Comparison of ENCODE assay signal across 38 cellular contexts in genomic region chrX:34470507-34470906, GRCh38.
"Had no signal": no experiment of that assay in that cellular context is flagged by ENCODE, and none has a peak within 500 bp of the region (broad histone marks: within the 10 kb centered on the region; RNA-seq: fewer than 3 reads in every experiment).

No MANE protein-coding gene starts in this region.

- H3K4me1 Mint-ChIP-seq: activated B cell treated with CpG ODN at 0.5 μM for 24 hours; activated CD4-positive, alpha-beta T cell treated with anti-CD3 and anti-CD28 coated beads, Interleukin-2, amount 10 ng/mL, durations not matched to agents 24 days and 14 days; activated naive CD8-positive, alpha-beta T cell treated with anti-CD3 and anti-CD28 coated beads for 36 hours; activated T-helper 17 cell treated with anti-CD3 and anti-CD28 coated beads, Interleukin-2, amount 50 U/mL, for 72 hours; brain; central memory CD8-positive, alpha-beta T cell had no signal

- H3K27me3 Mint-ChIP-seq: activated B cell treated with CpG ODN at 0.5 μM for 24 hours; activated CD4-positive, alpha-beta memory T cell treated with anti-CD3 and anti-CD28 coated beads for 36 hours; activated CD4-positive, alpha-beta T cell treated with anti-CD3 and anti-CD28 coated beads, Interleukin-2, amount 10 ng/mL, durations not matched to agents 24 days and 14 days; activated CD8-positive, alpha-beta T cell treated with anti-CD3 and anti-CD28 coated beads for 36 hours; activated naive CD8-positive, alpha-beta T cell treated with anti-CD3 and anti-CD28 coated beads for 36 hours; activated T-helper 17 cell treated with anti-CD3 and anti-CD28 coated beads, Interleukin-2, amount 50 U/mL, for 72 hours; brain; central memory CD8-positive, alpha-beta T cell had no signal

- ATAC-seq: activated CD8-positive, alpha-beta T cell treated with anti-CD3 and anti-CD28 coated beads for 36 hours; activated naive CD4-positive, alpha-beta T cell treated with anti-CD3 and anti-CD28 coated beads, Interleukin-2, amount 50 U/mL, for 72 hours; activated T-cell treated with anti-CD3 and anti-CD28 coated beads, Interleukin-2, amount 50 U/mL, for 4 hours; activated T-cell treated with anti-CD3 and anti-CD28 coated beads, Interleukin-2, amount 50 U/mL, for 72 hours; activated T-helper 17 cell treated with anti-CD3 and anti-CD28 coated beads, Interleukin-2, amount 50 U/mL, for 72 hours had no signal

- H3K36me3 Mint-ChIP-seq: activated CD4-positive, alpha-beta memory T cell treated with anti-CD3 and anti-CD28 coated beads for 36 hours; activated naive CD4-positive, alpha-beta T cell treated with anti-CD3 and anti-CD28 coated beads, Interleukin-2, amount 50 U/mL, for 72 hours; activated naive CD8-positive, alpha-beta T cell treated with anti-CD3 and anti-CD28 coated beads for 36 hours; brain had no signal

- H3K4me3 ChIP-seq: adrenal gland, cardiac muscle cell had no signal

- H3K27me3 ChIP-seq: adrenal gland, cardiac muscle cell had no signal

- FAIRE-seq: bronchial epithelial cell, TTC549 had no signal

- DNase-seq: activated B cell treated with CpG ODN at 0.5 μM for 24 hours; activated CD4-positive, alpha-beta memory T cell treated with anti-CD3 and anti-CD28 coated beads for 36 hours; activated CD4-positive, alpha-beta T cell treated with anti-CD3 and anti-CD28 coated beads for 4 hours; activated CD4-positive, alpha-beta T cell treated with anti-CD3 and anti-CD28 coated beads, Interleukin-2, amount 10 ng/mL, durations not matched to agents 24 days and 14 days; activated CD4-positive, alpha-beta T cell treated with anti-CD3 and anti-CD28 coated beads, Interleukin-2, amount 50 U/mL, for 1 hour; activated CD4-positive, alpha-beta T cell treated with anti-CD3 and anti-CD28 coated beads, Interleukin-2, amount 50 U/mL, for 4 hours; activated CD4-positive, CD25-positive, alpha-beta regulatory T cell treated with anti-CD3 and anti-CD28 coated beads, Interleukin-2, amount 50 U/mL, for 72 hours; activated CD8-positive, alpha-beta memory T cell treated with anti-CD3 and anti-CD28 coated beads, Interleukin-2, amount 50 U/mL, for 4 hours; activated CD8-positive, alpha-beta T cell treated with anti-CD3 and anti-CD28 coated beads for 36 hours; activated effector memory CD4-positive, alpha-beta T cell treated with anti-CD3 and anti-CD28 coated beads, Interleukin-2, amount 50 U/mL, for 16 hours; activated gamma-delta T cell treated with Interleukin-2 at 50 U/mL for 16 hours; activated naive CD4-positive, alpha-beta T cell; activated naive CD4-positive, alpha-beta T cell treated with anti-CD3 and anti-CD28 coated beads for 36 hours; activated naive CD4-positive, alpha-beta T cell treated with anti-CD3 and anti-CD28 coated beads, Interleukin-2, amount 50 U/mL, for 16 hours; activated naive CD8-positive, alpha-beta T cell treated with anti-CD3 and anti-CD28 coated beads for 36 hours; activated T-cell treated with anti-CD3 and anti-CD28 coated beads for 4 hours; activated T-cell treated with anti-CD3 and anti-CD28 coated beads, Interleukin-2, amount 50 U/mL, for 1 hour; activated T-cell treated with anti-CD3 and anti-CD28 coated beads, Interleukin-2, amount 50 U/mL, for 4 hours; activated T-cell treated with anti-CD3 and anti-CD28 coated beads, Interleukin-2, amount 50 U/mL, for 72 hours; adrenal gland; amniotic stem cell; aorta; caudate nucleus; cerebellar nuclear complex; T-helper 1 cell; T-helper 2 cell; T-helper 9 cell had no signal

- H3K4me3 Mint-ChIP-seq: activated B cell treated with CpG ODN at 0.5 μM for 24 hours; activated CD4-positive, alpha-beta memory T cell treated with anti-CD3 and anti-CD28 coated beads for 36 hours; activated CD4-positive, alpha-beta T cell treated with anti-CD3 and anti-CD28 coated beads, Interleukin-2, amount 10 ng/mL, durations not matched to agents 24 days and 14 days; activated CD8-positive, alpha-beta T cell treated with anti-CD3 and anti-CD28 coated beads for 36 hours; activated naive CD4-positive, alpha-beta T cell treated with anti-CD3 and anti-CD28 coated beads for 36 hours; activated naive CD8-positive, alpha-beta T cell treated with anti-CD3 and anti-CD28 coated beads for 36 hours; activated T-cell treated with anti-CD3 and anti-CD28 coated beads, Interleukin-2, amount 50 U/mL, for 4 hours; activated T-cell treated with anti-CD3 and anti-CD28 coated beads, Interleukin-2, amount 50 U/mL, for 72 hours; activated T-helper 1 cell treated with anti-CD3 and anti-CD28 coated beads, Interleukin-12 subunit alpha, Interleukin-12 subunit beta, Interleukin-2, Interleukin-4 antibody, amounts not matched to agents 30 ng/mL and 10 ng/mL and 1 ng/mL, durations not matched to agents 14 hours and 24 hours and 36 hours; activated T-helper 17 cell treated with anti-CD3 and anti-CD28 coated beads, Interleukin-2, amount 50 U/mL, for 72 hours; brain; central memory CD8-positive, alpha-beta T cell; T-helper 1 cell treated with Interleukin-12 subunit alpha and Interleukin-12 subunit beta and Interleukin-4 antibody, amounts not matched to agents 30 μg/mL and 1 μg/mL, for 36 hours; T-helper 2 cell treated with Interferon-gamma antibody and Interleukin-4, amounts not matched to agents 5 μg/mL and 100 μg/mL, for 36 hours had no signal

- H3K36me3 ChIP-seq: adrenal gland, cardiac muscle cell had no signal

- H3K27ac Mint-ChIP-seq: activated B cell treated with CpG ODN at 0.5 μM for 24 hours; activated CD4-positive, alpha-beta memory T cell treated with anti-CD3 and anti-CD28 coated beads for 36 hours; activated CD4-positive, alpha-beta T cell treated with anti-CD3 and anti-CD28 coated beads, Interleukin-2, amount 10 ng/mL, durations not matched to agents 24 days and 14 days; activated CD8-positive, alpha-beta T cell treated with anti-CD3 and anti-CD28 coated beads for 36 hours; activated naive CD4-positive, alpha-beta T cell treated with anti-CD3 and anti-CD28 coated beads for 36 hours; activated naive CD4-positive, alpha-beta T cell treated with anti-CD3 and anti-CD28 coated beads, Interleukin-2, amount 50 U/mL, for 72 hours; activated naive CD8-positive, alpha-beta T cell treated with anti-CD3 and anti-CD28 coated beads for 36 hours; activated T-cell treated with anti-CD3 and anti-CD28 coated beads, Interleukin-2, amount 50 U/mL, for 72 hours; activated T-helper 1 cell treated with anti-CD3 and anti-CD28 coated beads, Interleukin-12 subunit alpha, Interleukin-12 subunit beta, Interleukin-2, Interleukin-4 antibody, amounts not matched to agents 30 ng/mL and 10 ng/mL and 1 ng/mL, durations not matched to agents 14 hours and 24 hours and 36 hours; activated T-helper 17 cell treated with anti-CD3 and anti-CD28 coated beads, Interleukin-2, amount 50 U/mL, for 72 hours; brain; T-helper 1 cell treated with Interleukin-12 subunit alpha and Interleukin-12 subunit beta and Interleukin-4 antibody, amounts not matched to agents 30 μg/mL and 1 μg/mL, for 36 hours; T-helper 2 cell treated with Interferon-gamma antibody and Interleukin-4, amounts not matched to agents 5 μg/mL and 100 μg/mL, for 36 hours had no signal

- H3K27ac ChIP-seq: adrenal gland, cardiac muscle cell, VCaP had no signal

- H3K4me1 ChIP-seq: adrenal gland had no signal

- H3K9me3 Mint-ChIP-seq: activated B cell treated with CpG ODN at 0.5 μM for 24 hours; activated CD4-positive, alpha-beta T cell treated with anti-CD3 and anti-CD28 coated beads, Interleukin-2, amount 10 ng/mL, durations not matched to agents 24 days and 14 days; activated CD8-positive, alpha-beta T cell treated with anti-CD3 and anti-CD28 coated beads for 36 hours; activated naive CD4-positive, alpha-beta T cell treated with anti-CD3 and anti-CD28 coated beads for 36 hours; activated naive CD4-positive, alpha-beta T cell treated with anti-CD3 and anti-CD28 coated beads, Interleukin-2, amount 50 U/mL, for 72 hours; activated naive CD8-positive, alpha-beta T cell treated with anti-CD3 and anti-CD28 coated beads for 36 hours; activated T-cell treated with anti-CD3 and anti-CD28 coated beads, Interleukin-2, amount 50 U/mL, for 4 hours; brain; T-helper 2 cell treated with Interferon-gamma antibody and Interleukin-4, amounts not matched to agents 5 μg/mL and 100 μg/mL, for 36 hours had no signal

- H3K9me3 ChIP-seq: adrenal gland had no signal
